In the genomic region with DNA sequence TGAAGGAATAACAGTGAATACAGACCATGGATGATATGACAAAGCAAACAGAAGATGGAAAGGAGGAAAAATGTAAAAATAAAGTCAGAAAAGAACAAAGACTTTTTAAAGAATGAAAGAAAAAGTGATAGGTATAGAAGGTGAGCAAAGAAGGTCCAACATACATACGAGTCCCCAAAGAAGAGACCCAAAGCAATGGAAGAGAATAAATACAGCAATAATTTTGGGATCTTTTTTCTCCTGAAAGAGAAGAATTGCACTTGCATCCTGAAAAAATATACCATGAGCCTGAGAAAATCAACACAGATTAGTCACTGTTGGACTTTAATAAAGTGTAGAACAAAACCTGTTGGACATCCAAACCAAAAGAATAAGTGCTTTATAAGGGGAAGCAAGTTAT, we compare ENCODE assay signal across 22 cellular contexts.
"Had no signal": no experiment of that assay in that cellular context is flagged by ENCODE, and none has a peak within 500 bp of the region (broad histone marks: within the 10 kb centered on the region; RNA-seq: fewer than 3 reads in every experiment).

No MANE protein-coding gene starts in this region.

- H3K27ac ChIP-seq: SJCRH30, SK-N-MC had no signal

- ATAC-seq: activated CD8-positive, alpha-beta T cell treated with anti-CD3 and anti-CD28 coated beads for 36 hours; activated T-cell treated with anti-CD3 and anti-CD28 coated beads, Interleukin-2, amount 50 U/mL, for 72 hours; activated T-helper 17 cell treated with anti-CD3 and anti-CD28 coated beads, Interleukin-2, amount 50 U/mL, for 72 hours had no signal

- H3K36me3 ChIP-seq: SJCRH30 had no signal

- DNase-seq: activated CD4-positive, alpha-beta T cell treated with anti-CD3 and anti-CD28 coated beads, Interleukin-2, amount 10 ng/mL, durations not matched to agents 24 days and 14 days; activated CD4-positive, alpha-beta T cell treated with anti-CD3 and anti-CD28 coated beads, Interleukin-2, amount 50 U/mL, for 4 hours; activated CD8-positive, alpha-beta T cell treated with anti-CD3 and anti-CD28 coated beads for 36 hours; activated effector memory CD4-positive, alpha-beta T cell treated with anti-CD3 and anti-CD28 coated beads, Interleukin-2, amount 50 U/mL, for 16 hours; activated naive CD4-positive, alpha-beta T cell; activated naive CD4-positive, alpha-beta T cell treated with anti-CD3 and anti-CD28 coated beads, Interleukin-2, amount 50 U/mL, for 16 hours; activated naive CD8-positive, alpha-beta T cell treated with anti-CD3 and anti-CD28 coated beads for 36 hours; activated T-cell treated with anti-CD3 and anti-CD28 coated beads, Interleukin-2, amount 50 U/mL, for 1 hour; activated T-cell treated with anti-CD3 and anti-CD28 coated beads, Interleukin-2, amount 50 U/mL, for 72 hours; amygdala; central memory CD4-positive, alpha-beta T cell; Karpas-422; NCI-H1105; NCI-H1417 treated with DMSO at 0.1 percent for 48 hours; NCI-H187 treated with DMSO at 0.1 percent for 48 hours; NCI-H2081 treated with DMSO at 0.1 percent for 48 hours; NCI-H345; NCI-H524 treated with DMSO at 0.1 percent for 48 hours; SHP77; SJCRH30 had no signal

- H3K4me1 ChIP-seq: SJCRH30 had no signal

- H3K27me3 ChIP-seq: SJCRH30 had no signal

- H3K4me3 ChIP-seq: SJCRH30, SK-N-MC had no signal

- H3K9me3 ChIP-seq: SJCRH30 had no signal
